Comparison of ENCODE assay signal across 8 cellular contexts in the genomic region with DNA sequence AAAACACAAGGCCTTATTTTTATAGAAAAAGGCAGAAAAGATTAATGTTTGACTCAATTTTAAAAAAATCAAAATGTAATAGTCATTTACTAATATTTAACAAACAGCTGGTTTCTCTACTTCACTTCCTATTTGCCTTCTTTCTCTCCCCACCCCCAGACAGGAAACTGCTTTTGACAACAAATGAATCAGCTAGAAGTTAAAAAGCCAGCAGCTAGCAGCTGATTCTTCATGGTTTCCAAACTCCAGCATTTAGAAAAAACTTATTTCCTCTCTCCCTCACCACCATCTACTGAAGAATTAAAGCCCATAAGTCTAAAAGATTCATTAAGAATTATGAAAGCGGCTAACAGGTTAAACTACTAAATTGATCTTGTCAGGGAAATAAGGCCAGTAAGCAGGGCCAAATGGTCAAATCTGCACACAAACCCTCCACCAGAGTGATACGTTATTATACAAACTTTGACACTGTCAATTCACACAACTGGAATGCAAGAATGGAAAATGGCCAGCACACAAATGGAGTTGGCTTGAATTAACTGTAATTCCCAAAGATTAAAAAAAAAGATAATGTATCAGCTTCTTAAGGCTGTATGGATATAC. TPM values are rescaled to one million over a fixed set of nuclear protein-coding genes. Genes with fewer than 3 reads are reported as not detected.
DNase-seq lines count a peak whose midpoint lies in the region; ATAC-seq, FAIRE-seq and TF ChIP-seq lines count a peak whose summit lies in the region.

No MANE protein-coding gene starts in this region.

- DNase-seq in CD4-positive, alpha-beta memory T cell: peak; percentile 57 to 83 (median 64)
- DNase-seq in GM19239 (ENCODE audit: insufficient read length, low spot score) (peak; percentile 51), NB4 (ENCODE audit: low read depth) (peak; percentile 71), ascending aorta (ENCODE audit: low spot score in 2 of 2) (no peak), left lung (no peak), tibial nerve (ENCODE audit: low spot score in 2 of 2) (peak in 1 of 2 donors; percentile 36), D341Med (ENCODE audit: low spot score) (no peak), NCI-H2171 treated with DMSO at 0.1 percent for 48 hours (lab: John Stamatoyannopoulos, UW) (no peak)

- TF ChIP-seq CTCF in NB4 (IDR thresholded peaks at IDR 0.05; ENCODE audit: low read depth, low read length) (no peak), ascending aorta (IDR thresholded peaks at IDR 0.05) (no peak), left lung (IDR thresholded peaks at IDR 0.05) (no peak), tibial nerve (IDR thresholded peaks at IDR 0.05) (no peak)

- H3K36me3 ChIP-seq in CD4-positive, alpha-beta memory T cell (ENCODE audit: insufficient read depth, low read length): peaks cover 9% of the 10 kb centered on the region
- H3K36me3 ChIP-seq in ascending aorta (peaks cover 0 to 5% of the 10 kb centered on the region in 2 donors), left lung (peaks cover 0 to 40% of the 10 kb centered on the region in 2 donors), tibial nerve (peaks cover 0 to 15% (median 4%) of the 10 kb centered on the region in 3 donors)

- no peaks in the 10 kb centered on the region for H3K27me3 ChIP-seq in CD4-positive, alpha-beta memory T cell (ENCODE audit: insufficient read depth, low read length)
- H3K27me3 ChIP-seq in ascending aorta: no peaks in the 10 kb centered on the region
- H3K27me3 ChIP-seq in left lung: no peaks in the 10 kb centered on the region
- no peaks in the 10 kb centered on the region for H3K27me3 ChIP-seq in tibial nerve

- no peaks in the 10 kb centered on the region for H3K9me3 Mint-ChIP-seq in CD4-positive, alpha-beta memory T cell

- CTCF ChIA-PET in CD4-positive, alpha-beta memory T cell (lab: Charles Lee; ENCODE audit: partially characterized antibody): interaction anchor here (1.3 to 9.7 kb wide), 3 partner anchors 26 to 315 kb away, joined by 3 to 79 read pairs (median 10); no protein-coding TSS in a partner anchor

- H3K27ac ChIP-seq in CD4-positive, alpha-beta memory T cell (ENCODE audit: low read depth, low read length): peak overlapping the region; percentile 34
- H3K27ac ChIP-seq in ascending aorta (peak overlapping the region; percentile 99 to 100), left lung (peak overlapping the region; percentile 94 to 96), tibial nerve (peak overlapping the region in 2 of 4 donors; percentile 99)

- peaks cover 33 to 67% (median 48%) of the 10 kb centered on the region in 4 donors for H3K4me1 Mint-ChIP-seq in CD4-positive, alpha-beta memory T cell

- peak overlapping the region; percentile 69 to 84 (median 78) for H3K4me3 Mint-ChIP-seq in CD4-positive, alpha-beta memory T cell

- TF ChIP-seq POLR2A in NB4 (IDR thresholded peaks at IDR 0.05; ENCODE audit: extremely low read depth, insufficient read length) (no peak), tibial nerve (IDR thresholded peaks at IDR 0.05) (no peak)

- no peaks in the 10 kb centered on the region for H3K9me3 ChIP-seq in CD4-positive, alpha-beta memory T cell (ENCODE audit: control insufficient read depth in 1 of 2, low read length in 2 of 2)
- H3K9me3 ChIP-seq in ascending aorta (no peaks in the 10 kb centered on the region), left lung (no peaks in the 10 kb centered on the region), tibial nerve (no peaks in the 10 kb centered on the region)

- peak; percentile 27 to 61 for TF ChIP-seq EP300 in tibial nerve (IDR thresholded peaks at IDR 0.05)

- peak; percentile 59 for FAIRE-seq in GM19239 (lab: Jason Lieb, UNC)

- WGBS in tibial nerve, 2 donors: 24 to 32% methylated on average over 2 of the region's 2 CpGs

- H3K36me3 Mint-ChIP-seq in CD4-positive, alpha-beta memory T cell: peaks cover 10 to 49% of the 10 kb centered on the region in 2 donors

- ATAC-seq in left lung: no peak

- intact Hi-C loops in CD4-positive, alpha-beta memory T cell (cut with micrococcal nuclease): loop anchor here (1.0 to 10.0 kb wide), 5 partner anchors 27 to 1632 kb away; partner anchors contain the start of genes DEGS1 and H3-3A
- intact Hi-C loops in ascending aorta (cut with DNase I) (loop anchor here (10.0 kb wide), 2 partner anchors 246 to 716 kb away; partner anchors contain the start of genes CAPN2 and DEGS1), left lung (cut with DNase I) (no loop called here)

- H3K27ac Mint-ChIP-seq in CD4-positive, alpha-beta memory T cell: peak overlapping the region; percentile 76 to 94 (median 87)

- H3K4me3 ChIP-seq in CD4-positive, alpha-beta memory T cell (ENCODE audit: low read length in 2 of 2): peak overlapping the region in 1 of 2 donors; percentile 8
- peak overlapping the region; percentile 82 for H3K4me3 ChIP-seq in NB4 (ENCODE audit: low read depth, low read length)
- peak overlapping the region in 1 of 2 donors; percentile 47 for H3K4me3 ChIP-seq in ascending aorta
- H3K4me3 ChIP-seq in left lung: peak overlapping the region in 1 of 2 donors; percentile 93
- H3K4me3 ChIP-seq in tibial nerve: no peak overlapping the region

- POLR2A ChIA-PET in CD4-positive, alpha-beta memory T cell (lab: Charles Lee; ENCODE audit: partially characterized antibody): interaction anchor here (0.7 to 7.6 kb wide), 11 partner anchors 12 to 438 kb away, joined by 3 to 43 read pairs (median 7); partner anchors contain the start of genes CNIH4 and FBXO28

- H3K4me1 ChIP-seq in CD4-positive, alpha-beta memory T cell (ENCODE audit: insufficient read depth, low read length): peaks cover 65% of the 10 kb centered on the region
- H3K4me1 ChIP-seq in ascending aorta (peaks cover 0 to 48% of the 10 kb centered on the region in 2 donors), left lung (peaks cover 36 to 66% of the 10 kb centered on the region in 2 donors), tibial nerve (peaks cover 0 to 63% (median 41%) of the 10 kb centered on the region in 4 donors)

- H3K27me3 Mint-ChIP-seq in CD4-positive, alpha-beta memory T cell: no peaks in the 10 kb centered on the region

RNA-seq across cellular contexts. Expression of gene WDR26, which starts 4.0 kb away (rescaled TPM):
- 100 to 1,000 TPM; 121 to 123 TPM for total RNA-seq in CD4-positive, alpha-beta memory T cell
- 1 to 10 TPM; 2.9 to 3.9 TPM for polyA plus RNA-seq in CD4-positive, alpha-beta memory T cell
- total RNA-seq in ascending aorta (31.8 TPM), left lung (10 to 100 TPM; 84.5 to 86.6 TPM), tibial nerve (10 to 100 TPM; 61.5 to 78.7 (median 71.9) TPM)

Comparison
In these comparisons a context has a peak if more than half of its experiments do, and no peak if none do; other contexts are left out.
1. DNase-seq: peak in CD4-positive, alpha-beta memory T cell (5 of 5), GM19239 (single experiment) and NB4 (single experiment); none in ascending aorta (0 of 2), left lung (0 of 2), D341Med (single experiment) and NCI-H2171 treated with DMSO at 0.1 percent for 48 hours (single experiment).
2. intact Hi-C loops: an anchor here in CD4-positive, alpha-beta memory T cell (1.0 to 10.0 kb wide) and ascending aorta (10.0 kb wide); none called in left lung.